19 cellular contexts compared by ENCODE assay signal in genomic region chr18:47323158-47323557, GRCh38.
A peak's percentile ranks its signal among the peaks of the same experiment; 100 is the strongest.
DNase-seq lines count a peak whose midpoint lies in the region; ATAC-seq and TF ChIP-seq lines count a peak whose summit lies in the region.
"Had no signal": no experiment of that assay in that cellular context is flagged by ENCODE, and none has a peak within 500 bp of the region (broad histone marks: within the 10 kb centered on the region; RNA-seq: fewer than 3 reads in every experiment).

No MANE protein-coding gene starts in this region.

- intact Hi-C loops in psoas muscle (cut with DNase I) = no loop called here

- peak; percentile 43 for DNase-seq in AG08395 (ENCODE audit: low spot score)
- peak; percentile 81 for DNase-seq in HCEC 1CT
- peak; percentile 7 for DNase-seq in RPMI8226
- peak; percentile 75 for DNase-seq in fibroblast of mammary gland (ENCODE audit: low read depth)
- DNase-seq in HT-29 (ENCODE audit: low spot score) = no peak
- DNase-seq in psoas muscle = no peak
- DNase-seq: adrenal gland; DMS53; KG1; mucosa of descending colon; NCI-H1930; NCI-H526; stimulated activated naive CD4-positive, alpha-beta T cell had no signal

- WGBS in psoas muscle, 3 donors = 72 to 76% (median 73%) methylated on average over 3 of the region's 3 CpGs

- TF ChIP-seq POLR2A in GM18505 (IDR thresholded peaks at IDR 0.05; ENCODE audit: borderline replicate concordance, extremely low read depth, insufficient read depth, insufficient read length) = no peak

- H3K4me1 ChIP-seq in psoas muscle = no peaks in the 10 kb centered on the region
- H3K4me1 ChIP-seq: adrenal gland, vagina had no signal

- H3K4me3 ChIP-seq in fibroblast of mammary gland (ENCODE audit: control insufficient read depth, low read depth, low read length) (no peak overlapping the region), psoas muscle (no peak overlapping the region)
- H3K4me3 ChIP-seq: adrenal gland; BLaER1 treated with 17β-estradiol and CSF1 and Interleukin-3, amounts not matched to agents 10 nM and 100 nM; hepatocyte; mucosa of descending colon; skin epidermis; vagina had no signal

- TF ChIP-seq CTCF in fibroblast of mammary gland (conservative IDR thresholded peaks at IDR 0.05; ENCODE audit: control insufficient read depth, insufficient read depth, low read depth, low read length) (no peak), psoas muscle (IDR thresholded peaks at IDR 0.05) (no peak)

- H3K36me3 ChIP-seq in psoas muscle (ENCODE audit: insufficient read depth in 1 of 2, low read depth in 1 of 2) = no peaks in the 10 kb centered on the region
- H3K36me3 ChIP-seq: adrenal gland; BLaER1 treated with 17β-estradiol and CSF1 and Interleukin-3, amounts not matched to agents 10 nM and 100 nM; vagina had no signal

- H3K27ac ChIP-seq in psoas muscle = no peak overlapping the region
- H3K27ac ChIP-seq: adrenal gland; BLaER1 treated with 17β-estradiol and CSF1 and Interleukin-3, amounts not matched to agents 10 nM and 100 nM; hepatocyte; skin epidermis; vagina had no signal

- H3K27me3 ChIP-seq in psoas muscle (ENCODE audit: insufficient read depth in 3 of 3, low read length in 2 of 3) = peaks cover 0 to 3% (median 0%) of the 10 kb centered on the region in 3 donors
- H3K27me3 ChIP-seq: adrenal gland; BLaER1 treated with 17β-estradiol and CSF1 and Interleukin-3, amounts not matched to agents 10 nM and 100 nM; vagina had no signal

- ATAC-seq in GM18505 (IDR thresholded peaks at IDR 0.05; ENCODE audit: unreplicated experiment) (no peak), GM21423 (IDR thresholded peaks at IDR 0.05; ENCODE audit: unreplicated experiment) (no peak), psoas muscle (no peak)
- ATAC-seq: mucosa of descending colon had no signal

- H3K9me3 ChIP-seq in psoas muscle = no peaks in the 10 kb centered on the region
- H3K9me3 ChIP-seq: adrenal gland; BLaER1 treated with 17β-estradiol and CSF1 and Interleukin-3, amounts not matched to agents 10 nM and 100 nM; mucosa of descending colon; vagina had no signal

Comparison
In these comparisons a context has a peak if more than half of its experiments do, and no peak if none do; other contexts are left out.
1. DNase-seq: peak in AG08395 (single experiment), HCEC 1CT (single experiment), RPMI8226 (single experiment) and fibroblast of mammary gland (single experiment); none in HT-29 (single experiment) and psoas muscle (0 of 2).